ENCODE assay signal across 1 cellular context in genomic region chr12:110689601-110690430, GRCh38.
TF ChIP-seq lines count a peak whose summit lies in the region.

No MANE protein-coding gene starts in this region.

TF ChIP-seq in H1, 55 proteins besides CTCF, POLR2A, EP300 and RAD21:
- TF ChIP-seq TAF7 (optimal IDR thresholded peaks at IDR 0.05; ENCODE audit: borderline replicate concordance, low read depth, low read length) (peak; percentile 45), TCF12 (IDR thresholded peaks at IDR 0.05; ENCODE audit: low read depth, low read length) (no peak), SIX5 (IDR thresholded peaks at IDR 0.05; ENCODE audit: low read depth, low read length) (no peak), POU5F1 (IDR thresholded peaks at IDR 0.05; ENCODE audit: low read depth, low read length) (no peak), CREB1 (IDR thresholded peaks at IDR 0.05) (no peak), BACH1 (IDR thresholded peaks at IDR 0.05; ENCODE audit: low read length) (no peak), POLR2AphosphoS5 (IDR thresholded peaks at IDR 0.05; ENCODE audit: low read depth, low read length) (no peak; the same call in 1 of the 2 replicates), MAX (IDR thresholded peaks at IDR 0.05) (peak; percentile 93), CBX8 (IDR thresholded peaks at IDR 0.05; ENCODE audit: borderline replicate concordance, low read depth, low read length) (no peak), CHD7 (IDR thresholded peaks at IDR 0.05; ENCODE audit: insufficient replicate concordance, low read length) (no peak), CEBPB (IDR thresholded peaks at IDR 0.05; ENCODE audit: low read depth, low read length) (no peak), JUND (IDR thresholded peaks at IDR 0.05; ENCODE audit: low read length) (no peak), RFX5 (IDR thresholded peaks at IDR 0.05; ENCODE audit: borderline replicate concordance, low read depth, low read length) (no peak), TAF1 (IDR thresholded peaks at IDR 0.05; ENCODE audit: low read depth, low read length) (peak; percentile 47), CTBP2 (IDR thresholded peaks at IDR 0.05; ENCODE audit: borderline replicate concordance, insufficient read depth, insufficient read length, low read length) (no peak), SP4 (IDR thresholded peaks at IDR 0.05; ENCODE audit: low read length) (no peak), TBP (IDR thresholded peaks at IDR 0.05; ENCODE audit: low read depth, low read length) (0 out of 2 replicates have a peak, but pooled peaks have one; percentile 16), KDM1A (IDR thresholded peaks at IDR 0.05; ENCODE audit: borderline replicate concordance, low read length) (no peak), CHD1 (IDR thresholded peaks at IDR 0.05; ENCODE audit: low read depth, low read length) (no peak), ATF2 (IDR thresholded peaks at IDR 0.05; ENCODE audit: low read length) (no peak), BCL11A (IDR thresholded peaks at IDR 0.05; ENCODE audit: low read depth in 2 of 2, low read length in 2 of 2) (no peak), MAFK (IDR thresholded peaks at IDR 0.05; ENCODE audit: low read depth, low read length) (no peak), E2F6 (IDR thresholded peaks at IDR 0.05) (peak; percentile 86), TEAD4 (IDR thresholded peaks at IDR 0.05; ENCODE audit: low read depth, low read length) (no peak), HDAC6 (IDR thresholded peaks at IDR 0.05; ENCODE audit: low read depth, low read length) (no peak)
